Comparison of ENCODE assay signal across 8 cellular contexts in genomic region chrX:14029039-14029424, GRCh38. TPM values are rescaled to one million over a fixed set of nuclear protein-coding genes. Genes with fewer than 3 reads are reported as not detected.
A peak's percentile ranks its signal among the peaks of the same experiment; 100 is the strongest.
DNase-seq lines count a peak whose midpoint lies in the region; ATAC-seq and TF ChIP-seq lines count a peak whose summit lies in the region.

No MANE protein-coding gene starts in this region.

- no peak for TF ChIP-seq CTCF in GM12875 (IDR thresholded peaks at IDR 0.05; ENCODE audit: borderline replicate concordance, insufficient read depth, low read depth, low read length)
- TF ChIP-seq CTCF in PC-3 (conservative IDR thresholded peaks at IDR 0.05; ENCODE audit: low read depth, low read length), result no peak
- TF ChIP-seq CTCF in endothelial cell (IDR thresholded peaks at IDR 0.05; ENCODE audit: unreplicated experiment), result no peak
- no peak for TF ChIP-seq CTCF in osteoblast (IDR thresholded peaks at IDR 0.05; ENCODE audit: extremely low read depth, low read depth, low read length)

- H3K4me2 ChIP-seq in PC-3 (ENCODE audit: low read length), result peak overlapping the region; percentile 91
- peak overlapping the region; percentile 95 for H3K4me2 ChIP-seq in osteoblast (ENCODE audit: insufficient read depth, low read length)

- H3F3A ChIP-seq in PC-3 (ENCODE audit: low read length, unreplicated experiment), result no peaks in the 10 kb centered on the region

- peak overlapping the region; percentile 86 for H3K4me3 Mint-ChIP-seq in endothelial cell (ENCODE audit: unreplicated experiment)

- H3K79me2 ChIP-seq in PC-3 (ENCODE audit: low read length) (peaks cover 21% of the 10 kb centered on the region), osteoblast (ENCODE audit: insufficient read depth, low read length) (peaks cover 16% of the 10 kb centered on the region)

- peak overlapping the region; percentile 98 for H3K27ac ChIP-seq in PC-3 (ENCODE audit: low read length)
- peak overlapping the region; percentile 90 for H3K27ac ChIP-seq in osteoblast (ENCODE audit: low read depth, low read length)

- no peaks in the 10 kb centered on the region for H3K9me2 ChIP-seq in PC-3 (replicated peaks; ENCODE audit: low read length)

- H2AFZ ChIP-seq in PC-3 (ENCODE audit: low read length), result peak overlapping the region; percentile 71
- peak overlapping the region; percentile 92 for H2AFZ ChIP-seq in osteoblast (ENCODE audit: low read length)

- CTCF ChIA-PET in PC-3 (lab: Charles Lee), result no interaction called here

- no peaks in the 10 kb centered on the region for H4K20me1 ChIP-seq in PC-3 (ENCODE audit: low read length)
- H4K20me1 ChIP-seq in osteoblast (ENCODE audit: insufficient read depth, low read length), result peaks cover 6% of the 10 kb centered on the region

- H3K27me3 Mint-ChIP-seq in endothelial cell (ENCODE audit: unreplicated experiment), result no peaks in the 10 kb centered on the region

- peak overlapping the region; percentile 57 for H3K27ac Mint-ChIP-seq in endothelial cell (ENCODE audit: unreplicated experiment)

- H3K9ac ChIP-seq in PC-3 (ENCODE audit: low read length), result peak overlapping the region; percentile 97

- POLR2A ChIA-PET in PC-3 (lab: Charles Lee; ENCODE audit: unreplicated experiment), result interaction anchor here (0.5 to 0.7 kb wide), 3 partner anchors 88 to 844 kb away, joined by 3 to 4 read pairs (median 3); partner anchors contain the start of gene FANCB

- DNase-seq in PC-3, result no peak
- no peak for DNase-seq in endothelial cell (ENCODE audit: low spot score)
- no peak for DNase-seq in osteoblast (ENCODE audit: insufficient read length, low spot score, missing footprints)
- no peak for DNase-seq in central memory CD4-positive, alpha-beta T cell
- no peak for DNase-seq in NCI-H2029 (lab: John Stamatoyannopoulos, UW)
- DNase-seq in stimulated activated naive CD4-positive, alpha-beta T cell (lab: John Stamatoyannopoulos, UW), result no peak

- no peaks in the 10 kb centered on the region for H3K9me3 ChIP-seq in PC-3 (ENCODE audit: low read length)
- no peaks in the 10 kb centered on the region for H3K9me3 ChIP-seq in osteoblast (ENCODE audit: low read depth, low read length)

- peak overlapping the region; percentile 91 for H3K4me3 ChIP-seq in GM12875 (ENCODE audit: low read depth, low read length)
- peak overlapping the region; percentile 77 for H3K4me3 ChIP-seq in PC-3 (ENCODE audit: low read length)
- peak overlapping the region; percentile 84 for H3K4me3 ChIP-seq in osteoblast (ENCODE audit: insufficient read depth, low read length)

- H3K27me3 ChIP-seq in PC-3 (ENCODE audit: low read length) (no peaks in the 10 kb centered on the region), osteoblast (ENCODE audit: insufficient read depth, low read length) (no peaks in the 10 kb centered on the region)

- H3K4me1 ChIP-seq in PC-3 (ENCODE audit: insufficient read depth, low read length) (peaks cover 46% of the 10 kb centered on the region), osteoblast (ENCODE audit: insufficient read depth, low read length) (peaks cover 29% of the 10 kb centered on the region)

- H3K36me3 ChIP-seq in PC-3 (ENCODE audit: low read depth, low read length), result no peaks in the 10 kb centered on the region
- H3K36me3 ChIP-seq in osteoblast (ENCODE audit: insufficient read depth, low read length), result no peaks in the 10 kb centered on the region

- intact Hi-C loops in PC-3 (cut with micrococcal nuclease), result loop anchor here (5.0 kb wide), 1 partner anchor 97 kb away; no protein-coding TSS in a partner anchor

- TSS peak; percentile 72 for BruUV-seq in PC-3 (replicated peaks; lab: Mats Ljungman, UMichigan)

- H3K9me3 Mint-ChIP-seq in endothelial cell (ENCODE audit: unreplicated experiment), result no peaks in the 10 kb centered on the region

- H3K36me3 Mint-ChIP-seq in endothelial cell (ENCODE audit: low read depth, unreplicated experiment), result no peaks in the 10 kb centered on the region

- H3K4me1 Mint-ChIP-seq in endothelial cell (ENCODE audit: unreplicated experiment), result peaks cover 10% of the 10 kb centered on the region

- no peak; the same call in 1 of the 2 replicates for ATAC-seq in PC-3
- no peak for ATAC-seq in HG03108 (IDR thresholded peaks at IDR 0.05; ENCODE audit: unreplicated experiment)

RNA-seq across cellular contexts. Expression of gene GEMIN8, which starts 0.7 kb away (rescaled TPM):
- 6.3 and 8.3 TPM in 2 replicates for total RNA-seq in PC-3 (2014; rRNA removed)
- 12.0 TPM for total RNA-seq in endothelial cell (ENCODE audit: unreplicated experiment)
- 17.0 and 22.7 TPM in 2 replicates for total RNA-seq in osteoblast
